In the genomic region with DNA sequence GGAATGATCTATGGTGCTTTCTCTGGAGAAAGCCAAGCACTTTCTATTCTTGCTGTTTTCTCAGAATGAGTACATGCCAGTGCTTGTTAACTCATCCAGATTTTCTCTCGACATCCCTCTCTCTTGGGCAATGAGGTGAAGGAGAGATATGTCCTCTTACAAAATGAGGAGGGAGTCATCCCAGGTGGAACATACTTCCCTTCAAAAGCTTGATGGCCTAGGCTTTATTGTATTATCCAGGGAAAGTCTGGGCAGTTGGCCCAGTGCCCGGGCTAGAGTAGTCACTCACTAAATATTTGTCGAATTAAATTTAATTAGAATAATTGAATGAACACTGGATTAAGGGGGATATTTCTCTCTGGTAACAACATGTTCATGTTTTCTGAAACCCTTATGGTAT, we compare ENCODE assay signal across 32 cellular contexts.
DNase-seq lines count a peak whose midpoint lies in the region; ATAC-seq and TF ChIP-seq lines count a peak whose summit lies in the region.
"Had no signal": no experiment of that assay in that cellular context is flagged by ENCODE, and none has a peak within 500 bp of the region (broad histone marks: within the 10 kb centered on the region; RNA-seq: fewer than 3 reads in every experiment).

No MANE protein-coding gene starts in this region.

- peak overlapping the region; percentile 30 for H2AFZ ChIP-seq in mammary epithelial cell (ENCODE audit: low read depth, low read length)

- peak in 3 of 4 donors; percentile 50 to 61 (median 56) for ATAC-seq in psoas muscle
- ATAC-seq: activated naive CD8-positive, alpha-beta T cell treated with anti-CD3 and anti-CD28 coated beads, Interleukin-2, amount 50 U/mL, for 24 hours; left colon; natural killer cell treated with Interleukin-12 subunit alpha and Interleukin-12 subunit beta and Interleukin-15 and Interleukin-18, amount 100 ng/mL, for 72 hours had no signal

- DNase-seq in DMS 273 (lab: John Stamatoyannopoulos, UW; ENCODE audit: unreplicated experiment): peak; percentile 29
- no peak for DNase-seq in DMS 273 treated with DMSO at 0.1 percent for 48 hours (lab: John Stamatoyannopoulos, UW)
- peak; percentile 83 for DNase-seq in NCI-H82 (lab: John Stamatoyannopoulos, UW)
- DNase-seq in mammary epithelial cell: peak; percentile 67
- DNase-seq in psoas muscle: no peak
- no peak for DNase-seq in amygdala (lab: John Stamatoyannopoulos, UW)
- no peak for DNase-seq in activated CD8-positive, alpha-beta memory T cell treated with anti-CD3 and anti-CD28 coated beads, Interleukin-2, amount 50 U/mL, for 48 hours
- DNase-seq in esophagus muscularis mucosa (ENCODE audit: extremely low spot score): no peak
- DNase-seq: activated B cell treated with CpG ODN at 0.5 μM for 24 hours; activated CD4-positive, alpha-beta T cell treated with anti-CD3 and anti-CD28 coated beads, Interleukin-2, amount 10 ng/mL, durations not matched to agents 7 days and 5 days; activated gamma-delta T cell treated with Interleukin-2 at 50 U/mL for 16 hours; activated naive CD8-positive, alpha-beta T cell treated with anti-CD3 and anti-CD28 coated beads, Interleukin-2, amount 50 U/mL, for 24 hours; activated T-cell treated with anti-CD3 and anti-CD28 coated beads, Interleukin-2, amount 50 U/mL, for 48 hours; Caco-2; DMS79 treated with DMSO at 0.1 percent for 48 hours; dorsolateral prefrontal cortex; GF-D8; HCEC 1CT; immature natural killer cell; left colon; MM.1S; NCI-H146; NCI-H2107; retina; SJCRH30; stimulated activated naive CD4-positive, alpha-beta T cell; upper lobe of left lung had no signal

- H3K27me3 ChIP-seq in mammary epithelial cell (ENCODE audit: insufficient read depth, low read length): no peaks in the 10 kb centered on the region
- H3K27me3 ChIP-seq in psoas muscle (ENCODE audit: insufficient read depth in 3 of 3, low read length in 2 of 3): no peaks in the 10 kb centered on the region
- H3K27me3 ChIP-seq in esophagus muscularis mucosa: no peaks in the 10 kb centered on the region
- H3K27me3 ChIP-seq: dorsolateral prefrontal cortex, SJCRH30, upper lobe of left lung had no signal

- no peak overlapping the region for H3K4me3 ChIP-seq in mammary epithelial cell (replicated peaks in 1 of 3; ENCODE audit: insufficient read depth in 1 of 3, low read depth in 2 of 3, low read length in 3 of 3)
- H3K4me3 ChIP-seq in psoas muscle: no peak overlapping the region
- no peak overlapping the region for H3K4me3 ChIP-seq in esophagus muscularis mucosa
- H3K4me3 ChIP-seq: dorsolateral prefrontal cortex, SJCRH30, smooth muscle cell, upper lobe of left lung had no signal

- H3K9me3 ChIP-seq in mammary epithelial cell (replicated peaks; ENCODE audit: insufficient read depth, low read length): no peaks in the 10 kb centered on the region
- H3K9me3 ChIP-seq in psoas muscle: no peaks in the 10 kb centered on the region
- H3K9me3 ChIP-seq in esophagus muscularis mucosa: no peaks in the 10 kb centered on the region
- H3K9me3 ChIP-seq: Caco-2, SJCRH30, upper lobe of left lung had no signal

- peak overlapping the region; percentile 30 for H3K27ac ChIP-seq in mammary epithelial cell (ENCODE audit: insufficient read depth, low read depth, low read length)
- H3K27ac ChIP-seq in psoas muscle: no peak overlapping the region
- no peak overlapping the region for H3K27ac ChIP-seq in esophagus muscularis mucosa (replicated peaks in 1 of 4)
- H3K27ac ChIP-seq: 22Rv1, C4-2B, dorsolateral prefrontal cortex, KMS-11, SJCRH30, upper lobe of left lung had no signal

- H3K9ac ChIP-seq in mammary epithelial cell (ENCODE audit: insufficient read depth, low read length): no peak overlapping the region
- H3K9ac ChIP-seq: KMS-11 had no signal

- TF ChIP-seq POLR2A in esophagus muscularis mucosa (IDR thresholded peaks at IDR 0.05; ENCODE audit: low read depth): no peak

- in situ Hi-C loops in mammary epithelial cell (cut with MboI; ENCODE audit: low sequenced_read_pairs in 2 of 2): loop anchor here (10.0 kb wide), 1 partner anchor 88 kb away; no protein-coding TSS in a partner anchor

- no peaks in the 10 kb centered on the region for H3K36me3 ChIP-seq in mammary epithelial cell (ENCODE audit: insufficient read depth, low read length)
- peaks cover 0 to 76% of the 10 kb centered on the region in 2 donors for H3K36me3 ChIP-seq in psoas muscle (ENCODE audit: insufficient read depth in 1 of 2, low read depth in 1 of 2)
- peaks cover 0 to 4% (median 0%) of the 10 kb centered on the region in 4 donors for H3K36me3 ChIP-seq in esophagus muscularis mucosa
- H3K36me3 ChIP-seq: SJCRH30, upper lobe of left lung had no signal

- TF ChIP-seq EP300 in esophagus muscularis mucosa (IDR thresholded peaks at IDR 0.05): no peak

- no TSS peak for BruUV-seq in mammary epithelial cell (replicated peaks; lab: Mats Ljungman, UMichigan)

- H4K20me1 ChIP-seq in mammary epithelial cell (ENCODE audit: insufficient read depth, low read length): no peaks in the 10 kb centered on the region

- WGBS in mammary epithelial cell (ENCODE audit: low coverage, missing lambda C conversion rate): 43% methylated on average over 3 of the region's 3 CpGs
- WGBS in psoas muscle, 3 donors: 63 to 81% (median 74%) methylated on average over 3 of the region's 3 CpGs
- 87% methylated on average over 3 of the region's 3 CpGs for WGBS in esophagus muscularis mucosa

- dilution Hi-C loops in mammary epithelial cell (cut with HindIII; ENCODE audit: low sequenced_read_pairs): no loop called here

- peak overlapping the region; percentile 47 for H3K4me2 ChIP-seq in mammary epithelial cell (ENCODE audit: insufficient read depth, low read depth, low read length)
- H3K4me2 ChIP-seq: KMS-11, smooth muscle cell had no signal

- TF ChIP-seq CTCF in mammary epithelial cell (conservative IDR thresholded peaks at IDR 0.05 in 1 of 2, IDR thresholded peaks at IDR 0.05 in 1 of 2; ENCODE audit: extremely low read depth in 1 of 2, insufficient read depth in 1 of 2, low read depth in 1 of 2, low read length in 2 of 2): no peak
- TF ChIP-seq CTCF in psoas muscle (IDR thresholded peaks at IDR 0.05): no peak
- TF ChIP-seq CTCF in esophagus muscularis mucosa (IDR thresholded peaks at IDR 0.05): no peak

- intact Hi-C loops in mammary epithelial cell (cut with micrococcal nuclease): no loop called here
- intact Hi-C loops in psoas muscle (cut with DNase I): no loop called here
- intact Hi-C loops in esophagus muscularis mucosa (cut with DNase I): no loop called here

- H3K4me1 ChIP-seq in mammary epithelial cell (ENCODE audit: insufficient read depth, low read length): peaks cover 12% of the 10 kb centered on the region
- H3K4me1 ChIP-seq in psoas muscle: no peaks in the 10 kb centered on the region
- no peaks in the 10 kb centered on the region for H3K4me1 ChIP-seq in esophagus muscularis mucosa
- H3K4me1 ChIP-seq: Caco-2, SJCRH30, upper lobe of left lung had no signal

- no peaks in the 10 kb centered on the region for H3K79me2 ChIP-seq in mammary epithelial cell (ENCODE audit: insufficient read depth, low read length)

- CTCF ChIA-PET in mammary epithelial cell (lab: Charles Lee; ENCODE audit: low non-redundant PET): no interaction called here

Comparison
In these comparisons a context has a peak if more than half of its experiments do, and no peak if none do; other contexts are left out.
1. DNase-seq: peak in DMS 273 (single experiment), NCI-H82 (single experiment) and mammary epithelial cell (single experiment); none in DMS 273 treated with DMSO at 0.1 percent for 48 hours (single experiment), psoas muscle (0 of 2), amygdala (0 of 56), activated CD8-positive, alpha-beta memory T cell treated with anti-CD3 and anti-CD28 coated beads, Interleukin-2, amount 50 U/mL, for 48 hours (single experiment) and esophagus muscularis mucosa (single experiment).